Comparison of ENCODE assay signal across 26 cellular contexts in the genomic region with DNA sequence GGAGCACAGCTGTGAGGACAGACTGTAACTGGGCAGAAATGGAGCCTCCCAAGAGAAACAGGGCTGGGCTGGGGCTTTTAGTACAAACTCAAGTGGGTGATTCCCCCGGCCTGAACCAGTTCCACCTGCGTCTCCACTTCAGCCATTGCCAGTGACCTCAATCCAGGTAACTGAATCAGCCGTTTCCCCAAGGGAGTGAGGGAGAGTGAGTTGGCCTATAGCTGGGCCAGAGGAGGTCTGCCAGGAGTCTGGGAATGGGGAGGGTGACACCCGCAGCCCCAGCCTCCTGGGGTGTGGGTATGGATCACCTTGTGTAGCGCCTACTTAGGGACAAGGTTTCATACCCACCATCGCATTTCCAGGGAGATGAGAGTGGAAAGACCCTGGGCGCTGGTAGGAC. TPM values are rescaled to one million over a fixed set of nuclear protein-coding genes. Genes with fewer than 3 reads are reported as not detected.
DNase-seq lines count a peak whose midpoint lies in the region; ATAC-seq and TF ChIP-seq lines count a peak whose summit lies in the region.
"Had no signal": no experiment of that assay in that cellular context is flagged by ENCODE, and none has a peak within 500 bp of the region (broad histone marks: within the 10 kb centered on the region; RNA-seq: fewer than 3 reads in every experiment).

No MANE protein-coding gene starts in this region.

- H3K36me3 ChIP-seq in PC-3 (ENCODE audit: low read depth, low read length) (no peaks in the 10 kb centered on the region), esophagus squamous epithelium (no peaks in the 10 kb centered on the region), thyroid gland (no peaks in the 10 kb centered on the region), gastroesophageal sphincter (no peaks in the 10 kb centered on the region)
- H3K36me3 ChIP-seq: BE2C, heart right ventricle, right lobe of liver, transverse colon had no signal

- H3K4me1 ChIP-seq in PC-3 (ENCODE audit: insufficient read depth, low read length) (peaks cover 33% of the 10 kb centered on the region), esophagus squamous epithelium (peaks cover 14 to 35% (median 22%) of the 10 kb centered on the region in 3 donors), thyroid gland (peaks cover 35 to 44% of the 10 kb centered on the region in 2 donors), gastroesophageal sphincter (no peaks in the 10 kb centered on the region)
- H3K4me1 ChIP-seq: BE2C, right lobe of liver, transverse colon had no signal

- no peaks in the 10 kb centered on the region for H3K79me2 ChIP-seq in PC-3 (ENCODE audit: low read length)

- DNase-seq in NCI-H187 treated with DMSO at 0.1 percent for 48 hours (lab: John Stamatoyannopoulos, UW) (peak; percentile 85), PC-3 (peak; percentile 71), esophagus squamous epithelium (lab: John Stamatoyannopoulos, UW) (no peak), thyroid gland (peak; percentile 94 to 95), T-helper 9 cell (no peak), GM19240 (ENCODE audit: insufficient read length, low spot score) (no peak)
- DNase-seq in central memory CD4-positive, alpha-beta T cell = no peak
- DNase-seq: activated CD4-positive, alpha-beta T cell treated with anti-CD3 and anti-CD28 coated beads, Interleukin-2, amount 50 U/mL, for 1 hour; activated gamma-delta T cell treated with Interleukin-2 at 50 U/mL for 16 hours; amniotic stem cell; BE2C; cerebellar nuclear complex; effector CD8-positive, alpha-beta T cell; heart right ventricle; mesenchymal stem cell; naive B cell; NCI-H1436 treated with DMSO at 0.1 percent for 48 hours; NCI-H524 treated with DMSO at 0.1 percent for 48 hours; right lobe of liver; Right ventricle myocardium superior; transverse colon had no signal

- no TSS peak for BruUV-seq in PC-3 (replicated peaks; lab: Mats Ljungman, UMichigan)

- no peaks in the 10 kb centered on the region for H4K20me1 ChIP-seq in PC-3 (ENCODE audit: low read length)

- H3K27me3 ChIP-seq in PC-3 (ENCODE audit: low read length) (no peaks in the 10 kb centered on the region), esophagus squamous epithelium (peaks cover 0 to 65% (median 1%) of the 10 kb centered on the region in 4 donors), thyroid gland (no peaks in the 10 kb centered on the region), gastroesophageal sphincter (peaks cover 27% of the 10 kb centered on the region)
- H3K27me3 ChIP-seq: right lobe of liver had no signal

- TF ChIP-seq POLR2A in esophagus squamous epithelium (IDR thresholded peaks at IDR 0.05) (no peak), thyroid gland (IDR thresholded peaks at IDR 0.05) (peak in 1 of 2 donors; percentile 46), gastroesophageal sphincter (IDR thresholded peaks at IDR 0.05) (no peak)

- intact Hi-C loops in PC-3 (cut with micrococcal nuclease) (no loop called here), esophagus squamous epithelium (cut with DNase I) (no loop called here), thyroid gland (cut with DNase I) (no loop called here)

- WGBS in esophagus squamous epithelium, 2 donors = 67 to 74% methylated on average over 7 of the region's 7 CpGs
- 60 to 73% methylated on average over 6 of the region's 7 CpGs for WGBS in thyroid gland, 2 donors
- WGBS in gastroesophageal sphincter (ENCODE audit: low coverage in 1 of 2), 2 donors = 91 to 92% methylated on average over 2 to 4 of the region's 7 CpGs

- H2AFZ ChIP-seq in PC-3 (ENCODE audit: low read length) = no peak overlapping the region

- no peak for TF ChIP-seq EP300 in gastroesophageal sphincter (IDR thresholded peaks at IDR 0.05)

- ATAC-seq in PC-3 = no peak
- no peak for ATAC-seq in gastroesophageal sphincter
- ATAC-seq: GM12878; heart right ventricle; stimulated activated effector memory CD8-positive, alpha-beta T cell treated with anti-CD3 and anti-CD28 coated beads, Interleukin-12 subunit alpha, Interleukin-12 subunit beta, amount 100 ng/mL, for 72 hours had no signal

- no peaks in the 10 kb centered on the region for H3K9me2 ChIP-seq in PC-3 (replicated peaks; ENCODE audit: low read length)

- peak overlapping the region; percentile 28; the same call in 1 of the 2 replicates for H3K9ac ChIP-seq in PC-3 (ENCODE audit: low read length)

- POLR2A ChIA-PET in PC-3 (lab: Charles Lee; ENCODE audit: unreplicated experiment) = no interaction called here

- H3K4me3 ChIP-seq in PC-3 (ENCODE audit: low read length) = no peak overlapping the region
- H3K4me3 ChIP-seq in esophagus squamous epithelium = no peak overlapping the region
- no peak overlapping the region for H3K4me3 ChIP-seq in thyroid gland (replicated peaks in 1 of 3)
- H3K4me3 ChIP-seq in gastroesophageal sphincter = no peak overlapping the region
- H3K4me3 ChIP-seq: GM12878, heart right ventricle, right lobe of liver, transverse colon had no signal

- CTCF ChIA-PET in PC-3 (lab: Charles Lee) = interaction anchor here (0.7 kb wide), 1 partner anchor 22 kb away, joined by 4 read pairs; no protein-coding TSS in a partner anchor

- H3K27ac ChIP-seq in PC-3 (ENCODE audit: low read length) = peak overlapping the region; percentile 80
- H3K27ac ChIP-seq in esophagus squamous epithelium = peak overlapping the region; percentile 66 to 82 (median 72)
- H3K27ac ChIP-seq in thyroid gland = peak overlapping the region; percentile 71 to 89 (median 82)
- H3K27ac ChIP-seq in gastroesophageal sphincter = no peak overlapping the region
- H3K27ac ChIP-seq: right lobe of liver, transverse colon had no signal

- H3K4me2 ChIP-seq in PC-3 (ENCODE audit: low read length) = peak overlapping the region; percentile 37

- H3F3A ChIP-seq in PC-3 (ENCODE audit: low read length, unreplicated experiment) = no peaks in the 10 kb centered on the region

- TF ChIP-seq CTCF in PC-3 (conservative IDR thresholded peaks at IDR 0.05; ENCODE audit: low read depth, low read length) = no peak
- TF ChIP-seq CTCF in esophagus squamous epithelium (IDR thresholded peaks at IDR 0.05) = no peak
- TF ChIP-seq CTCF in thyroid gland (IDR thresholded peaks at IDR 0.05) = no peak
- no peak for TF ChIP-seq CTCF in gastroesophageal sphincter (IDR thresholded peaks at IDR 0.05)

- no peaks in the 10 kb centered on the region for H3K9me3 ChIP-seq in PC-3 (ENCODE audit: low read length)
- H3K9me3 ChIP-seq in esophagus squamous epithelium = no peaks in the 10 kb centered on the region
- H3K9me3 ChIP-seq in thyroid gland = no peaks in the 10 kb centered on the region
- no peaks in the 10 kb centered on the region for H3K9me3 ChIP-seq in gastroesophageal sphincter
- H3K9me3 ChIP-seq: BE2C, heart right ventricle, right lobe of liver, transverse colon had no signal

RNA-seq across cellular contexts. Expression of a gene that starts 8.5 kb away (rescaled TPM):
- total RNA-seq in PC-3 (2014; rRNA removed) = not detected in 2 replicates
- total RNA-seq in esophagus squamous epithelium = 10 to 100 TPM in 1 of 4 donors, under 1 TPM in 3; 0.19 to 22.8 (median 0.38) TPM
- total RNA-seq in thyroid gland = 1 to 10 TPM; 1.6 to 4.8 (median 3.3) TPM
- under 1 TPM in 1 of 4 donors, not detected in 3; 0.16 TPM for total RNA-seq in gastroesophageal sphincter
- total RNA-seq: LHCN-M2, osteoblast, transverse colon had no signal

Comparison
In these comparisons a context has a peak if more than half of its experiments do, and no peak if none do; other contexts are left out.
1. DNase-seq: peak in NCI-H187 treated with DMSO at 0.1 percent for 48 hours (single experiment), PC-3 (single experiment) and thyroid gland (2 of 2); none in esophagus squamous epithelium (single experiment), T-helper 9 cell (single experiment), GM19240 (single experiment) and central memory CD4-positive, alpha-beta T cell (single experiment).
2. H3K27ac ChIP-seq: peak in PC-3 (single experiment), esophagus squamous epithelium (4 of 4) and thyroid gland (3 of 3); none in gastroesophageal sphincter (0 of 4).